11 cellular contexts compared by ENCODE assay signal in genomic region chr17:43984521-43984920, GRCh38. TPM values are rescaled to one million over a fixed set of nuclear protein-coding genes. Genes with fewer than 3 reads are reported as not detected.
DNase-seq lines count a peak whose midpoint lies in the region; TF ChIP-seq lines count a peak whose summit lies in the region.
"Had no signal": no experiment of that assay in that cellular context is flagged by ENCODE, and none has a peak within 500 bp of the region (broad histone marks: within the 10 kb centered on the region; RNA-seq: fewer than 3 reads in every experiment).

No MANE protein-coding gene starts in this region.

- no peaks in the 10 kb centered on the region for H3K9me3 ChIP-seq in stomach
- H3K9me3 ChIP-seq: MG63 had no signal

- intact Hi-C loops in stomach (cut with DNase I; ENCODE audit: low total_unique reads) = no loop called here

- H3K36me3 ChIP-seq in stomach = no peaks in the 10 kb centered on the region
- H3K36me3 ChIP-seq: MG63 had no signal

- no peaks in the 10 kb centered on the region for H3K9me3 Mint-ChIP-seq in activated naive CD4-positive, alpha-beta T cell treated with anti-CD3 and anti-CD28 coated beads, Interleukin-2, amount 50 U/mL, for 24 hours
- H3K9me3 Mint-ChIP-seq: T-cell had no signal

- H3K36me3 Mint-ChIP-seq in activated naive CD4-positive, alpha-beta T cell treated with anti-CD3 and anti-CD28 coated beads, Interleukin-2, amount 50 U/mL, for 24 hours = no peaks in the 10 kb centered on the region
- H3K36me3 Mint-ChIP-seq: T-cell had no signal

- no peak for TF ChIP-seq EP300 in stomach (IDR thresholded peaks at IDR 0.05)

- H3K27me3 ChIP-seq in stomach = peaks cover 4 to 74% (median 28%) of the 10 kb centered on the region in 3 donors

- TF ChIP-seq CTCF in stomach (IDR thresholded peaks at IDR 0.05) = no peak

- H3K27ac Mint-ChIP-seq in activated naive CD4-positive, alpha-beta T cell treated with anti-CD3 and anti-CD28 coated beads, Interleukin-2, amount 50 U/mL, for 24 hours = no peak overlapping the region
- H3K27ac Mint-ChIP-seq: T-cell had no signal

- H3K4me3 Mint-ChIP-seq in activated naive CD4-positive, alpha-beta T cell treated with anti-CD3 and anti-CD28 coated beads, Interleukin-2, amount 50 U/mL, for 24 hours = peak overlapping the region; percentile 58

- no peak for DNase-seq in activated naive CD4-positive, alpha-beta T cell (lab: John Stamatoyannopoulos, UW)
- DNase-seq in iPS-NIHi11 (ENCODE audit: low spot score) (peak; percentile 38), stomach (no peak), NCI-H1048 (lab: John Stamatoyannopoulos, UW) (no peak), foreskin melanocyte (no peak)
- DNase-seq: ACHN, HCEC 1CT, MG63 had no signal

- peaks cover 4% of the 10 kb centered on the region for H3K4me1 Mint-ChIP-seq in activated naive CD4-positive, alpha-beta T cell treated with anti-CD3 and anti-CD28 coated beads, Interleukin-2, amount 50 U/mL, for 24 hours

- 40 to 67% (median 52%) methylated on average over 7 to 8 of the region's 8 CpGs for WGBS in stomach, 5 donors

- H3K27me3 Mint-ChIP-seq in activated naive CD4-positive, alpha-beta T cell treated with anti-CD3 and anti-CD28 coated beads, Interleukin-2, amount 50 U/mL, for 24 hours = peaks cover 33% of the 10 kb centered on the region

- peaks cover 13 to 18% (median 17%) of the 10 kb centered on the region in 4 donors for H3K4me1 ChIP-seq in stomach

- peak overlapping the region; percentile 36 to 55 (median 41) for H3K4me3 ChIP-seq in stomach

- H3K27ac ChIP-seq in stomach = peak overlapping the region in 3 of 5 donors; percentile 14 to 63 (median 30)

- TF ChIP-seq POLR2A in stomach (IDR thresholded peaks at IDR 0.05) = no peak

RNA-seq across cellular contexts. Expression of gene NAGS, which starts 19.9 kb away (rescaled TPM):
- total RNA-seq in stomach = 1 to 10 TPM in 1 of 5 donors, under 1 TPM in 2, not detected in 2; 0.29 to 1.5 (median 0.58) TPM
- 1 to 10 TPM in 2 of 3 donors, under 1 TPM in 1; 0.61 to 1.4 (median 1.2) TPM for polyA plus RNA-seq in stomach

RNA-seq across cellular contexts. Expression of gene TMEM101, which starts 30.2 kb away (rescaled TPM):
- total RNA-seq in stomach = 10 to 100 TPM in 4 of 5 donors, 1 to 10 TPM in 1; 1.8 to 41.9 (median 17.7) TPM
- polyA plus RNA-seq in stomach = 10 to 100 TPM; 29.6 to 40.8 (median 38.0) TPM

RNA-seq across cellular contexts. Expression of gene PYY, which starts 30.8 kb away (rescaled TPM):
- total RNA-seq in stomach = 10 to 100 TPM in 1 of 5 donors, not detected in 4; 71.3 TPM
- under 1 TPM in 1 of 3 donors, not detected in 2; 0.35 TPM for polyA plus RNA-seq in stomach
- total RNA-seq: left lobe of liver, T-cell had no signal

RNA-seq across cellular contexts. Expression of gene PPY, which starts 42.2 kb away (rescaled TPM):
- total RNA-seq in stomach = not detected
- polyA plus RNA-seq in stomach = not detected
- total RNA-seq: left lobe of liver, T-cell had no signal
